1 cellular context compared by ENCODE assay signal in the genomic region with DNA sequence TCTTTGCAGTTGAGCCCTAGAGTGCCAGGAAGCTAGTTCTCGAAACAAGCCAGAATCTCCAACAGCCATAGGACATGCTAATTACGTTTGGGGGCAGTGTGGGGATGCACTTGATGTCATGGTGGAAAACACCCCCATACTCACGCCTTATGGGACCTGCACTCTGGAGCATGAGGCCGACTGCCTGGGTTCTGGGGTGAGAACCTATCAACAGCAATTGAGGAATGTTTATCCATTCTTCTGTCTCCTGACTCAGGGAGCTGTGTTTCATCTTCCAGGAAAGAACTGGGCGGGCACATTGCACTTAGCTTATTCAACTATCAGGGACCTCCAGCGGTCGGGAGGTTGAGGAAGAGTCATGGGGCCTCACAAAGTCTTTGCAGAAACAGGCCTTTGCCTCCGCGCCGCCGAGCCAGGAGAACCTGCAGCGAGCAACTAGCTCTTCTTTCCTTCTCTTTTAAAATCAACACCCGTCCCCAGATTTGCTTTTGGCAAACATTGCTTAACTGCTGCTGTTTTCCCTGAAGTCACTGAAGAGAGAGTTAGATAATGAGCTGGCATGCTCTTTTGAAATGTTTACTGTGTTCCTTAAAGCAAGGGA.
A peak's percentile ranks its signal among the peaks of the same experiment; 100 is the strongest.
TF ChIP-seq lines count a peak whose summit lies in the region.

No MANE protein-coding gene starts in this region.

TF ChIP-seq in HepG2, 621 proteins besides CTCF, POLR2A, EP300 and RAD21 (continued from another document and continues in another):
- TF ChIP-seq, protein P1, sequence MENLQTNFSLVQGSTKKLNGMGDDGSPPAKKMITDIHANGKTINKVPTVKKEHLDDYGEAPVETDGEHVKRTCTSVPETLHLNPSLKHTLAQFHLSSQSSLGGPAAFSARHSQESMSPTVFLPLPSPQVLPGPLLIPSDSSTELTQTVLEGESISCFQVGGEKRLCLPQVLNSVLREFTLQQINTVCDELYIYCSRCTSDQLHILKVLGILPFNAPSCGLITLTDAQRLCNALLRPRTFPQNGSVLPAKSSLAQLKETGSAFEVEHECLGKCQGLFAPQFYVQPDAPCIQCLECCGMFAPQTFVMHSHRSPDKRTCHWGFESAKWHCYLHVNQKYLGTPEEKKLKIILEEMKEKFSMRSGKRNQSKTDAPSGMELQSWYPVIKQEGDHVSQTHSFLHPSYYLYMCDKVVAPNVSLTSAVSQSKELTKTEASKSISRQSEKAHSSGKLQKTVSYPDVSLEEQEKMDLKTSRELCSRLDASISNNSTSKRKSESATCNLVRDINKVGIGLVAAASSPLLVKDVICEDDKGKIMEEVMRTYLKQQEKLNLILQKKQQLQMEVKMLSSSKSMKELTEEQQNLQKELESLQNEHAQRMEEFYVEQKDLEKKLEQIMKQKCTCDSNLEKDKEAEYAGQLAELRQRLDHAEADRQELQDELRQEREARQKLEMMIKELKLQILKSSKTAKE (CRISPR knock-in tag; IDR thresholded peaks at IDR 0.05; ENCODE audit: borderline replicate concordance), result 0 out of 2 replicates have a peak, but pooled peaks have one; percentile 22
- TF ChIP-seq ZNF484 (CRISPR knock-in tag; IDR thresholded peaks at IDR 0.05; ENCODE audit: borderline replicate concordance, low read depth), result no peak
- no peak for TF ChIP-seq MTA3 (CRISPR knock-in tag; IDR thresholded peaks at IDR 0.05)
- TF ChIP-seq NR1H2 (CRISPR knock-in tag; IDR thresholded peaks at IDR 0.05; ENCODE audit: borderline replicate concordance, low read depth), result no peak
- no peak for TF ChIP-seq TRIM24 (CRISPR knock-in tag; IDR thresholded peaks at IDR 0.05)
- TF ChIP-seq TOPORS (CRISPR knock-in tag; IDR thresholded peaks at IDR 0.05), result no peak
- no peak for TF ChIP-seq PAX8 (CRISPR knock-in tag; IDR thresholded peaks at IDR 0.05; ENCODE audit: borderline replicate concordance)
- TF ChIP-seq POLR2G (IDR thresholded peaks at IDR 0.05; ENCODE audit: low read depth, low read length), result no peak
- TF ChIP-seq, protein P2, sequence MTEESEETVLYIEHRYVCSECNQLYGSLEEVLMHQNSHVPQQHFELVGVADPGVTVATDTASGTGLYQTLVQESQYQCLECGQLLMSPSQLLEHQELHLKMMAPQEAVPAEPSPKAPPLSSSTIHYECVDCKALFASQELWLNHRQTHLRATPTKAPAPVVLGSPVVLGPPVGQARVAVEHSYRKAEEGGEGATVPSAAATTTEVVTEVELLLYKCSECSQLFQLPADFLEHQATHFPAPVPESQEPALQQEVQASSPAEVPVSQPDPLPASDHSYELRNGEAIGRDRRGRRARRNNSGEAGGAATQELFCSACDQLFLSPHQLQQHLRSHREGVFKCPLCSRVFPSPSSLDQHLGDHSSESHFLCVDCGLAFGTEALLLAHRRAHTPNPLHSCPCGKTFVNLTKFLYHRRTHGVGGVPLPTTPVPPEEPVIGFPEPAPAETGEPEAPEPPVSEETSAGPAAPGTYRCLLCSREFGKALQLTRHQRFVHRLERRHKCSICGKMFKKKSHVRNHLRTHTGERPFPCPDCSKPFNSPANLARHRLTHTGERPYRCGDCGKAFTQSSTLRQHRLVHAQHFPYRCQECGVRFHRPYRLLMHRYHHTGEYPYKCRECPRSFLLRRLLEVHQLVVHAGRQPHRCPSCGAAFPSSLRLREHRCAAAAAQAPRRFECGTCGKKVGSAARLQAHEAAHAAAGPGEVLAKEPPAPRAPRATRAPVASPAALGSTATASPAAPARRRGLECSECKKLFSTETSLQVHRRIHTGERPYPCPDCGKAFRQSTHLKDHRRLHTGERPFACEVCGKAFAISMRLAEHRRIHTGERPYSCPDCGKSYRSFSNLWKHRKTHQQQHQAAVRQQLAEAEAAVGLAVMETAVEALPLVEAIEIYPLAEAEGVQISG (CRISPR knock-in tag; IDR thresholded peaks at IDR 0.05), result peak; percentile 51; the same call in 1 of the 2 replicates
- no peak for TF ChIP-seq RNF2 (conservative IDR thresholded peaks at IDR 0.05; ENCODE audit: low read depth)
- no peak for TF ChIP-seq ZNF326 (CRISPR knock-in tag; IDR thresholded peaks at IDR 0.05; ENCODE audit: borderline replicate concordance)
- TF ChIP-seq, protein P3, sequence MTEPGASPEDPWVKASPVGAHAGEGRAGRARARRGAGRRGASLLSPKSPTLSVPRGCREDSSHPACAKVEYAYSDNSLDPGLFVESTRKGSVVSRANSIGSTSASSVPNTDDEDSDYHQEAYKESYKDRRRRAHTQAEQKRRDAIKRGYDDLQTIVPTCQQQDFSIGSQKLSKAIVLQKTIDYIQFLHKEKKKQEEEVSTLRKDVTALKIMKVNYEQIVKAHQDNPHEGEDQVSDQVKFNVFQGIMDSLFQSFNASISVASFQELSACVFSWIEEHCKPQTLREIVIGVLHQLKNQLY (CRISPR knock-in tag; IDR thresholded peaks at IDR 0.05), result no peak
- TF ChIP-seq RFXAP (CRISPR knock-in tag; IDR thresholded peaks at IDR 0.05; ENCODE audit: borderline replicate concordance), result no peak
- TF ChIP-seq ZNF136 (CRISPR knock-in tag; IDR thresholded peaks at IDR 0.05; ENCODE audit: low read depth), result peak; percentile 24; the same call in 1 of the 2 replicates
- TF ChIP-seq, protein P4, sequence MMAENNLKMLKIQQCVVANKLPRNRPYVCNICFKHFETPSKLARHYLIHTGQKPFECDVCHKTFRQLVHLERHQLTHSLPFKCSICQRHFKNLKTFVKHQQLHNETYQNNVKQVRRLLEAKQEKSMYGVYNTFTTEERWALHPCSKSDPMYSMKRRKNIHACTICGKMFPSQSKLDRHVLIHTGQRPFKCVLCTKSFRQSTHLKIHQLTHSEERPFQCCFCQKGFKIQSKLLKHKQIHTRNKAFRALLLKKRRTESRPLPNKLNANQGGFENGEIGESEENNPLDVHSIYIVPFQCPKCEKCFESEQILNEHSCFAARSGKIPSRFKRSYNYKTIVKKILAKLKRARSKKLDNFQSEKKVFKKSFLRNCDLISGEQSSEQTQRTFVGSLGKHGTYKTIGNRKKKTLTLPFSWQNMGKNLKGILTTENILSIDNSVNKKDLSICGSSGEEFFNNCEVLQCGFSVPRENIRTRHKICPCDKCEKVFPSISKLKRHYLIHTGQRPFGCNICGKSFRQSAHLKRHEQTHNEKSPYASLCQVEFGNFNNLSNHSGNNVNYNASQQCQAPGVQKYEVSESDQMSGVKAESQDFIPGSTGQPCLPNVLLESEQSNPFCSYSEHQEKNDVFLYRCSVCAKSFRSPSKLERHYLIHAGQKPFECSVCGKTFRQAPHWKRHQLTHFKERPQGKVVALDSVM (CRISPR knock-in tag; IDR thresholded peaks at IDR 0.05), result no peak
- no peak for TF ChIP-seq ONECUT2 (CRISPR knock-in tag; IDR thresholded peaks at IDR 0.05)
- no peak for TF ChIP-seq ZNF766 (CRISPR knock-in tag; IDR thresholded peaks at IDR 0.05; ENCODE audit: borderline replicate concordance)
- TF ChIP-seq, protein P5, sequence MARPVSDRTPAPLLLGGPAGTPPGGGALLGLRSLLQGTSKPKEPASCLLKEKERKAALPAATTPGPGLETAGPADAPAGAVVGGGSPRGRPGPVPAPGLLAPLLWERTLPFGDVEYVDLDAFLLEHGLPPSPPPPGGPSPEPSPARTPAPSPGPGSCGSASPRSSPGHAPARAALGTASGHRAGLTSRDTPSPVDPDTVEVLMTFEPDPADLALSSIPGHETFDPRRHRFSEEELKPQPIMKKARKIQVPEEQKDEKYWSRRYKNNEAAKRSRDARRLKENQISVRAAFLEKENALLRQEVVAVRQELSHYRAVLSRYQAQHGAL (CRISPR knock-in tag; IDR thresholded peaks at IDR 0.05; ENCODE audit: not compliant biosample characterization), result no peak
- no peak for TF ChIP-seq ZNF205 (CRISPR knock-in tag; IDR thresholded peaks at IDR 0.05)
- TF ChIP-seq, protein P6, sequence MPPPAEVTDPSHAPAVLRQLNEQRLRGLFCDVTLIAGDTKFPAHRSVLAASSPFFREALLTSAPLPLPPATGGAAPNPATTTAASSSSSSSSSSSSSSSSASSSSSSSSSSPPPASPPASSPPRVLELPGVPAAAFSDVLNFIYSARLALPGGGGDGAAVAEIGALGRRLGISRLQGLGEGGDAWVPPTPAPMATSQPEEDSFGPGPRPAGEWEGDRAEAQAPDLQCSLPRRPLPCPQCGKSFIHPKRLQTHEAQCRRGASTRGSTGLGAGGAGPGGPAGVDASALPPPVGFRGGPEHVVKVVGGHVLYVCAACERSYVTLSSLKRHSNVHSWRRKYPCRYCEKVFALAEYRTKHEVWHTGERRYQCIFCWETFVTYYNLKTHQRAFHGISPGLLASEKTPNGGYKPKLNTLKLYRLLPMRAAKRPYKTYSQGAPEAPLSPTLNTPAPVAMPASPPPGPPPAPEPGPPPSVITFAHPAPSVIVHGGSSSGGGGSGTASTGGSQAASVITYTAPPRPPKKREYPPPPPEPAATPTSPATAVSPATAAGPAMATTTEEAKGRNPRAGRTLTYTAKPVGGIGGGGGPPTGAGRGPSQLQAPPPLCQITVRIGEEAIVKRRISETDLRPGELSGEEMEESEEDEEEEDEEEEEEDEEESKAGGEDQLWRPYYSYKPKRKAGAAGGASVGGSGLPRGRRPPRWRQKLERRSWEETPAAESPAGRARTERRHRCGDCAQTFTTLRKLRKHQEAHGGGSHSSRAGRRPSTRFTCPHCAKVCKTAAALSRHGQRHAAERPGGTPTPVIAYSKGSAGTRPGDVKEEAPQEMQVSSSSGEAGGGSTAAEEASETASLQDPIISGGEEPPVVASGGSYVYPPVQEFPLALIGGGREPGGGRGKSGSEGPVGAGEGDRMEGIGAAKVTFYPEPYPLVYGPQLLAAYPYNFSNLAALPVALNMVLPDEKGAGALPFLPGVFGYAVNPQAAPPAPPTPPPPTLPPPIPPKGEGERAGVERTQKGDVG (CRISPR knock-in tag; IDR thresholded peaks at IDR 0.05; ENCODE audit: borderline replicate concordance), result 0 out of 2 replicates have a peak, but pooled peaks have one; percentile 41
- TF ChIP-seq, protein P7, sequence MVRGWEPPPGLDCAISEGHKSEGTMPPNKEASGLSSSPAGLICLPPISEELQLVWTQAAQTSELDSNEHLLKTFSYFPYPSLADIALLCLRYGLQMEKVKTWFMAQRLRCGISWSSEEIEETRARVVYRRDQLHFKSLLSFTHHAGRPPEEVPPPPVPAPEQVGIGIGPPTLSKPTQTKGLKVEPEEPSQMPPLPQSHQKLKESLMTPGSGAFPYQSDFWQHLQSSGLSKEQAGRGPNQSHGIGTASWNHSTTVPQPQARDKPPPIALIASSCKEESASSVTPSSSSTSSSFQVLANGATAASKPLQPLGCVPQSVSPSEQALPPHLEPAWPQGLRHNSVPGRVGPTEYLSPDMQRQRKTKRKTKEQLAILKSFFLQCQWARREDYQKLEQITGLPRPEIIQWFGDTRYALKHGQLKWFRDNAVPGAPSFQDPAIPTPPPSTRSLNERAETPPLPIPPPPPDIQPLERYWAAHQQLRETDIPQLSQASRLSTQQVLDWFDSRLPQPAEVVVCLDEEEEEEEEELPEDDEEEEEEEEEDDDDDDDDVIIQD (CRISPR knock-in tag; IDR thresholded peaks at IDR 0.05; ENCODE audit: low read depth), result no peak
- 0 out of 2 replicates have a peak, but pooled peaks have one; percentile 38 for TF ChIP-seq RBFOX2 (IDR thresholded peaks at IDR 0.05; ENCODE audit: low read depth, low read length)
- TF ChIP-seq MLLT10 (CRISPR knock-in tag; IDR thresholded peaks at IDR 0.05), result no peak
- no peak for TF ChIP-seq ZBTB38 (CRISPR knock-in tag; IDR thresholded peaks at IDR 0.05)
- TF ChIP-seq, protein P8, sequence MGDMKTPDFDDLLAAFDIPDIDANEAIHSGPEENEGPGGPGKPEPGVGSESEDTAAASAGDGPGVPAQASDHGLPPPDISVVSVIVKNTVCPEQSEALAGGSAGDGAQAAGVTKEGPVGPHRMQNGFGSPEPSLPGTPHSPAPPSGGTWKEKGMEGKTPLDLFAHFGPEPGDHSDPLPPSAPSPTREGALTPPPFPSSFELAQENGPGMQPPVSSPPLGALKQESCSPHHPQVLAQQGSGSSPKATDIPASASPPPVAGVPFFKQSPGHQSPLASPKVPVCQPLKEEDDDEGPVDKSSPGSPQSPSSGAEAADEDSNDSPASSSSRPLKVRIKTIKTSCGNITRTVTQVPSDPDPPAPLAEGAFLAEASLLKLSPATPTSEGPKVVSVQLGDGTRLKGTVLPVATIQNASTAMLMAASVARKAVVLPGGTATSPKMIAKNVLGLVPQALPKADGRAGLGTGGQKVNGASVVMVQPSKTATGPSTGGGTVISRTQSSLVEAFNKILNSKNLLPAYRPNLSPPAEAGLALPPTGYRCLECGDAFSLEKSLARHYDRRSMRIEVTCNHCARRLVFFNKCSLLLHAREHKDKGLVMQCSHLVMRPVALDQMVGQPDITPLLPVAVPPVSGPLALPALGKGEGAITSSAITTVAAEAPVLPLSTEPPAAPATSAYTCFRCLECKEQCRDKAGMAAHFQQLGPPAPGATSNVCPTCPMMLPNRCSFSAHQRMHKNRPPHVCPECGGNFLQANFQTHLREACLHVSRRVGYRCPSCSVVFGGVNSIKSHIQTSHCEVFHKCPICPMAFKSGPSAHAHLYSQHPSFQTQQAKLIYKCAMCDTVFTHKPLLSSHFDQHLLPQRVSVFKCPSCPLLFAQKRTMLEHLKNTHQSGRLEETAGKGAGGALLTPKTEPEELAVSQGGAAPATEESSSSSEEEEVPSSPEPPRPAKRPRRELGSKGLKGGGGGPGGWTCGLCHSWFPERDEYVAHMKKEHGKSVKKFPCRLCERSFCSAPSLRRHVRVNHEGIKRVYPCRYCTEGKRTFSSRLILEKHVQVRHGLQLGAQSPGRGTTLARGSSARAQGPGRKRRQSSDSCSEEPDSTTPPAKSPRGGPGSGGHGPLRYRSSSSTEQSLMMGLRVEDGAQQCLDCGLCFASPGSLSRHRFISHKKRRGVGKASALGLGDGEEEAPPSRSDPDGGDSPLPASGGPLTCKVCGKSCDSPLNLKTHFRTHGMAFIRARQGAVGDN (CRISPR knock-in tag; IDR thresholded peaks at IDR 0.05), result peak; percentile 66
- TF ChIP-seq DMAP1 (CRISPR knock-in tag; IDR thresholded peaks at IDR 0.05), result no peak; the same call in none of the 2 replicates
- TF ChIP-seq, protein P9, sequence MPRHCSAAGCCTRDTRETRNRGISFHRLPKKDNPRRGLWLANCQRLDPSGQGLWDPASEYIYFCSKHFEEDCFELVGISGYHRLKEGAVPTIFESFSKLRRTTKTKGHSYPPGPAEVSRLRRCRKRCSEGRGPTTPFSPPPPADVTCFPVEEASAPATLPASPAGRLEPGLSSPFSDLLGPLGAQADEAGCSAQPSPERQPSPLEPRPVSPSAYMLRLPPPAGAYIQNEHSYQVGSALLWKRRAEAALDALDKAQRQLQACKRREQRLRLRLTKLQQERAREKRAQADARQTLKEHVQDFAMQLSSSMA (CRISPR knock-in tag; IDR thresholded peaks at IDR 0.05), result no peak
- no peak for TF ChIP-seq ATAD3A (CRISPR knock-in tag; IDR thresholded peaks at IDR 0.05)
- TF ChIP-seq ZNF644 (CRISPR knock-in tag; IDR thresholded peaks at IDR 0.05; ENCODE audit: low read depth), result peak; percentile 61; the same call in 1 of the 2 replicates
- TF ChIP-seq ZSCAN9 (CRISPR knock-in tag; IDR thresholded peaks at IDR 0.05; ENCODE audit: borderline replicate concordance), result peak; percentile 67; the same call in 1 of the 2 replicates
- no peak for TF ChIP-seq CC2D1A (CRISPR knock-in tag; IDR thresholded peaks at IDR 0.05)
- peak; percentile 23; the same call in 1 of the 2 replicates for TF ChIP-seq ZMYM3 (CRISPR knock-in tag; IDR thresholded peaks at IDR 0.05)
- no peak for TF ChIP-seq TEAD2 (CRISPR knock-in tag; IDR thresholded peaks at IDR 0.05)
- peak; percentile 43; the same call in 1 of the 2 replicates for TF ChIP-seq IRF2 (CRISPR knock-in tag; IDR thresholded peaks at IDR 0.05)
- no peak for TF ChIP-seq ZNF577 (CRISPR knock-in tag; IDR thresholded peaks at IDR 0.05; ENCODE audit: borderline replicate concordance, low read depth)
- no peak for TF ChIP-seq TCF12 (IDR thresholded peaks at IDR 0.05)
- no peak; the same call in 1 of the 2 replicates for TF ChIP-seq TCF12 (CRISPR knock-in tag; IDR thresholded peaks at IDR 0.05)
- TF ChIP-seq, protein P10, sequence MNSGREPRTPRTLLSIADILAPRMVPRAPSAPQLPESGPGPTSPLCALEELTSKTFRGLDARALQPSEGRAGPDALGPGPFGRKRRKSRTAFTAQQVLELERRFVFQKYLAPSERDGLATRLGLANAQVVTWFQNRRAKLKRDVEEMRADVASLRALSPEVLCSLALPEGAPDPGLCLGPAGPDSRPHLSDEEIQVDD (CRISPR knock-in tag; IDR thresholded peaks at IDR 0.05; ENCODE audit: borderline replicate concordance), result no peak
- TF ChIP-seq ZNF549 (CRISPR knock-in tag; IDR thresholded peaks at IDR 0.05), result no peak
- no peak for TF ChIP-seq SRSF4 (IDR thresholded peaks at IDR 0.05; ENCODE audit: low read depth, low read length, poor library complexity, severe bottlenecking)
